In genomic region chr3:56725175-56725574, GRCh38 we compare ENCODE assay signal across 8 cellular contexts. TPM values are rescaled to one million over a fixed set of nuclear protein-coding genes. Genes with fewer than 3 reads are reported as not detected.
DNase-seq lines count a peak whose midpoint lies in the region; ATAC-seq and TF ChIP-seq lines count a peak whose summit lies in the region.

No MANE protein-coding gene starts in this region.

- TF ChIP-seq CTCF in lower leg skin (IDR thresholded peaks at IDR 0.05) (no peak), progenitor cell of endocrine pancreas (IDR thresholded peaks at IDR 0.05; ENCODE audit: unreplicated experiment) (no peak)

- H3K4me3 Mint-ChIP-seq in progenitor cell of endocrine pancreas (ENCODE audit: low read depth): no peak overlapping the region

- H3K27ac Mint-ChIP-seq in progenitor cell of endocrine pancreas: no peak overlapping the region

- H3K4me3 ChIP-seq in lower leg skin (ENCODE audit: low read depth, poor library complexity, severe bottlenecking): no peak overlapping the region

- H3K4me1 Mint-ChIP-seq in progenitor cell of endocrine pancreas (ENCODE audit: low read depth): peaks cover 22% of the 10 kb centered on the region

- WGBS in lower leg skin, 2 donors: 82 to 86% methylated on average over 3 of the region's 3 CpGs

- intact Hi-C loops in lower leg skin (cut with DNase I; ENCODE audit: low total_unique reads): no loop called here

- ATAC-seq in GM19035 (IDR thresholded peaks at IDR 0.05; ENCODE audit: unreplicated experiment) (peak; percentile 95), HG03108 (IDR thresholded peaks at IDR 0.05; ENCODE audit: unreplicated experiment) (peak; percentile 97)

- H3K9me3 Mint-ChIP-seq in progenitor cell of endocrine pancreas (ENCODE audit: low read depth): peaks cover 5% of the 10 kb centered on the region

- peak; percentile 29 for DNase-seq in activated CD8-positive, alpha-beta memory T cell treated with anti-CD3 and anti-CD28 coated beads, Interleukin-2, amount 50 U/mL, for 1 hour (ENCODE audit: extremely low read depth)
- DNase-seq in stimulated activated CD4-positive, alpha-beta T cell treated with anti-CD3 and anti-CD28 coated beads, Interleukin-1b, Interleukin-23, amount 100 ng/mL, for 48 hours: peak; percentile 70
- DNase-seq in HuH-7.5 (ENCODE audit: low spot score): no peak
- no peak for DNase-seq in lower leg skin (ENCODE audit: low spot score in 2 of 2)
- DNase-seq in NCI-H226: no peak
- DNase-seq in progenitor cell of endocrine pancreas (ENCODE audit: low spot score, unreplicated experiment): no peak

- TF ChIP-seq POLR2A in lower leg skin (IDR thresholded peaks at IDR 0.05): no peak

- H3K36me3 Mint-ChIP-seq in progenitor cell of endocrine pancreas (ENCODE audit: insufficient read depth): peaks cover 55% of the 10 kb centered on the region

- H3K27me3 Mint-ChIP-seq in progenitor cell of endocrine pancreas: no peaks in the 10 kb centered on the region

RNA-seq across cellular contexts. Expression of gene TASOR, which starts 42.1 kb away (rescaled TPM):
- 10 to 100 TPM; 53.7 to 70.1 (median 64.8) TPM for total RNA-seq in lower leg skin
- 64.2 and 67.6 TPM in 2 replicates for total RNA-seq in progenitor cell of endocrine pancreas

Comparison
In these comparisons a context has a peak if more than half of its experiments do, and no peak if none do; other contexts are left out.
1. DNase-seq: peak in activated CD8-positive, alpha-beta memory T cell treated with anti-CD3 and anti-CD28 coated beads, Interleukin-2, amount 50 U/mL, for 1 hour (single experiment) and stimulated activated CD4-positive, alpha-beta T cell treated with anti-CD3 and anti-CD28 coated beads, Interleukin-1b, Interleukin-23, amount 100 ng/mL, for 48 hours (single experiment); none in HuH-7.5 (single experiment), lower leg skin (0 of 2), NCI-H226 (single experiment) and progenitor cell of endocrine pancreas (single experiment).